Comparison of ENCODE assay signal across 23 cellular contexts in the genomic region with DNA sequence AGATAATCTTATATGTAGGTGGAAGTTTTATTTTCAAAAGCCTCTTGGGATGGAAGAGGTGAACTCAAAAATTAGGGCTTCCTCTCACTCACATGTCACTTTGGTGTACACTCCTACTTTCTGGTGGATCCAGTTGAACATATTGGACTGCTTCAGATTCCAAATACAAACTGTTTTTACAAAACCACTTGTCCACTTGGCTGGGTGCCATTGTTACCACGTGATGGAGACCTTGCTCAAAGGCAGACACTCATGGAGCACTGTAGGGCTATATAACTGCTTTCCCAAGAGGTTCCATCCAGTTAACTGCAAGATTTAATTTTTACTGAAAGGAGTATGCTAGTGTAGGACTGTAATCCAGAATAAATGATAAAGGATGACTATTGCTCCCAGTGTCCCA.
"Had no signal": no experiment of that assay in that cellular context is flagged by ENCODE, and none has a peak within 500 bp of the region (broad histone marks: within the 10 kb centered on the region; RNA-seq: fewer than 3 reads in every experiment).

No MANE protein-coding gene starts in this region.

- H3K27ac Mint-ChIP-seq: activated CD4-positive, alpha-beta T cell treated with anti-CD3 and anti-CD28 coated beads, Interleukin-2, amount 10 ng/mL, durations not matched to agents 24 days and 14 days; activated CD8-positive, alpha-beta T cell treated with anti-CD3 and anti-CD28 coated beads for 36 hours; activated naive CD4-positive, alpha-beta T cell treated with anti-CD3 and anti-CD28 coated beads, Interleukin-2, amount 50 U/mL, for 24 hours; activated T-cell treated with anti-CD3 and anti-CD28 coated beads, Interleukin-2, amount 50 U/mL, for 72 hours; activated T-helper 17 cell treated with anti-CD3 and anti-CD28 coated beads, Interleukin-2, amount 50 U/mL, for 72 hours; T-helper 1 cell treated with Interleukin-12 subunit alpha and Interleukin-12 subunit beta and Interleukin-4 antibody, amounts not matched to agents 30 μg/mL and 1 μg/mL, for 36 hours; T-helper 2 cell treated with Interferon-gamma antibody and Interleukin-4, amounts not matched to agents 5 μg/mL and 100 μg/mL, for 36 hours had no signal

- H3K27me3 Mint-ChIP-seq: activated CD4-positive, alpha-beta T cell treated with anti-CD3 and anti-CD28 coated beads, Interleukin-2, amount 10 ng/mL, durations not matched to agents 24 days and 14 days; activated CD8-positive, alpha-beta T cell treated with anti-CD3 and anti-CD28 coated beads for 36 hours; activated naive CD4-positive, alpha-beta T cell treated with anti-CD3 and anti-CD28 coated beads, Interleukin-2, amount 50 U/mL, for 24 hours; activated T-helper 17 cell treated with anti-CD3 and anti-CD28 coated beads, Interleukin-2, amount 50 U/mL, for 72 hours had no signal

- H3K4me3 Mint-ChIP-seq: activated CD4-positive, alpha-beta T cell treated with anti-CD3 and anti-CD28 coated beads, Interleukin-2, amount 10 ng/mL, durations not matched to agents 24 days and 14 days; activated CD8-positive, alpha-beta T cell treated with anti-CD3 and anti-CD28 coated beads for 36 hours; activated naive CD4-positive, alpha-beta T cell treated with anti-CD3 and anti-CD28 coated beads, Interleukin-2, amount 50 U/mL, for 24 hours; activated T-cell treated with anti-CD3 and anti-CD28 coated beads, Interleukin-2, amount 50 U/mL, for 72 hours; activated T-helper 17 cell treated with anti-CD3 and anti-CD28 coated beads, Interleukin-2, amount 50 U/mL, for 72 hours; T-helper 1 cell treated with Interleukin-12 subunit alpha and Interleukin-12 subunit beta and Interleukin-4 antibody, amounts not matched to agents 30 μg/mL and 1 μg/mL, for 36 hours; T-helper 2 cell treated with Interferon-gamma antibody and Interleukin-4, amounts not matched to agents 5 μg/mL and 100 μg/mL, for 36 hours had no signal

- H3K36me3 Mint-ChIP-seq: activated naive CD4-positive, alpha-beta T cell treated with anti-CD3 and anti-CD28 coated beads, Interleukin-2, amount 50 U/mL, for 24 hours had no signal

- DNase-seq: activated CD4-positive, alpha-beta T cell treated with anti-CD3 and anti-CD28 coated beads, Interleukin-2, amount 10 ng/mL, durations not matched to agents 24 days and 14 days; activated CD4-positive, alpha-beta T cell treated with anti-CD3 and anti-CD28 coated beads, Interleukin-2, amount 50 U/mL, for 4 hours; activated CD8-positive, alpha-beta T cell treated with anti-CD3 and anti-CD28 coated beads for 36 hours; activated effector memory CD4-positive, alpha-beta T cell treated with anti-CD3 and anti-CD28 coated beads, Interleukin-2, amount 50 U/mL, for 16 hours; activated naive CD4-positive, alpha-beta T cell; activated T-cell treated with anti-CD3 and anti-CD28 coated beads, Interleukin-2, amount 50 U/mL, for 1 hour; activated T-cell treated with anti-CD3 and anti-CD28 coated beads, Interleukin-2, amount 50 U/mL, for 72 hours; adrenal gland; body of pancreas; dermis blood vessel endothelial cell; Karpas-422; KBM-7; NCI-H2081; NCI-H2171; NCI-H446 treated with DMSO at 0.1 percent for 48 hours; NK-92 treated with Interleukin-12 subunit alpha and Interleukin-12 subunit beta, amount 100 ng/mL, for 24 hours; PC-9; Right ventricle myocardium superior; SK-N-SH had no signal

- H3K4me1 Mint-ChIP-seq: activated CD4-positive, alpha-beta T cell treated with anti-CD3 and anti-CD28 coated beads, Interleukin-2, amount 10 ng/mL, durations not matched to agents 24 days and 14 days; activated naive CD4-positive, alpha-beta T cell treated with anti-CD3 and anti-CD28 coated beads, Interleukin-2, amount 50 U/mL, for 24 hours; activated T-helper 17 cell treated with anti-CD3 and anti-CD28 coated beads, Interleukin-2, amount 50 U/mL, for 72 hours had no signal

- H3K9me3 Mint-ChIP-seq: activated CD4-positive, alpha-beta T cell treated with anti-CD3 and anti-CD28 coated beads, Interleukin-2, amount 10 ng/mL, durations not matched to agents 24 days and 14 days; activated naive CD4-positive, alpha-beta T cell treated with anti-CD3 and anti-CD28 coated beads, Interleukin-2, amount 50 U/mL, for 24 hours; activated T-helper 17 cell treated with anti-CD3 and anti-CD28 coated beads, Interleukin-2, amount 50 U/mL, for 72 hours; T-helper 1 cell treated with Interleukin-12 subunit alpha and Interleukin-12 subunit beta and Interleukin-4 antibody, amounts not matched to agents 30 μg/mL and 1 μg/mL, for 36 hours; T-helper 2 cell treated with Interferon-gamma antibody and Interleukin-4, amounts not matched to agents 5 μg/mL and 100 μg/mL, for 36 hours had no signal
